Comparison of ENCODE assay signal across 8 cellular contexts in genomic region chr15:66704019-66704782, GRCh38. TPM values are rescaled to one million over a fixed set of nuclear protein-coding genes. Genes with fewer than 3 reads are reported as not detected.
A peak's percentile ranks its signal among the peaks of the same experiment; 100 is the strongest.
DNase-seq lines count a peak whose midpoint lies in the region; ATAC-seq lines count a peak whose summit lies in the region.

No MANE protein-coding gene starts in this region.

- H3K9me3 ChIP-seq in iPS-18a (ENCODE audit: control insufficient read depth, low read depth, low read length): no peaks in the 10 kb centered on the region

- H3K36me3 ChIP-seq in iPS-18a (ENCODE audit: control insufficient read depth, low read depth, low read length): no peaks in the 10 kb centered on the region

- peak overlapping the region; percentile 19 for H3K27ac Mint-ChIP-seq in activated CD4-positive, alpha-beta memory T cell treated with anti-CD3 and anti-CD28 coated beads, Interleukin-2, amount 10 ng/mL, durations not matched to agents 7 days and 5 days
- H3K27ac Mint-ChIP-seq in stimulated activated memory B cell treated with anti-CD40 and anti-IgM and Interleukin-4, amounts not matched to agents 10 μg/mL and 1 μg/mL and 100 μg/mL, for 72 hours: no peak overlapping the region

- H3K4me3 Mint-ChIP-seq in activated CD4-positive, alpha-beta memory T cell treated with anti-CD3 and anti-CD28 coated beads, Interleukin-2, amount 10 ng/mL, durations not matched to agents 7 days and 5 days: peak overlapping the region; percentile 61
- peak overlapping the region; percentile 24 for H3K4me3 Mint-ChIP-seq in stimulated activated memory B cell treated with anti-CD40 and anti-IgM and Interleukin-4, amounts not matched to agents 10 μg/mL and 1 μg/mL and 100 μg/mL, for 72 hours

- POLR2A ChIA-PET in activated CD4-positive, alpha-beta memory T cell treated with anti-CD3 and anti-CD28 coated beads, Interleukin-2, amount 10 ng/mL, durations not matched to agents 7 days and 5 days (lab: Charles Lee): interaction anchor here (1.8 to 6.4 kb wide), 2 partner anchors 10 to 16 kb away, joined by 5 to 37 read pairs; no protein-coding TSS in a partner anchor

- no peaks in the 10 kb centered on the region for H3K9me3 Mint-ChIP-seq in activated CD4-positive, alpha-beta memory T cell treated with anti-CD3 and anti-CD28 coated beads, Interleukin-2, amount 10 ng/mL, durations not matched to agents 7 days and 5 days
- H3K9me3 Mint-ChIP-seq in stimulated activated memory B cell treated with anti-CD40 and anti-IgM and Interleukin-4, amounts not matched to agents 10 μg/mL and 1 μg/mL and 100 μg/mL, for 72 hours: no peaks in the 10 kb centered on the region

- DNase-seq in NCI-H748 treated with DMSO at 0.1 percent for 48 hours (lab: John Stamatoyannopoulos, UW) (peak; percentile 1), NCI-H748 (lab: John Stamatoyannopoulos, UW; ENCODE audit: unreplicated experiment) (no peak), substantia nigra (lab: John Stamatoyannopoulos, UW) (no peak)
- no peak for DNase-seq in activated CD4-positive, alpha-beta memory T cell treated with anti-CD3 and anti-CD28 coated beads, Interleukin-2, amount 10 ng/mL, durations not matched to agents 7 days and 5 days

- H3K4me1 Mint-ChIP-seq in activated CD4-positive, alpha-beta memory T cell treated with anti-CD3 and anti-CD28 coated beads, Interleukin-2, amount 10 ng/mL, durations not matched to agents 7 days and 5 days: peaks cover 21% of the 10 kb centered on the region
- peaks cover 23% of the 10 kb centered on the region for H3K4me1 Mint-ChIP-seq in stimulated activated memory B cell treated with anti-CD40 and anti-IgM and Interleukin-4, amounts not matched to agents 10 μg/mL and 1 μg/mL and 100 μg/mL, for 72 hours

- peaks cover 24% of the 10 kb centered on the region for H3K4me1 ChIP-seq in iPS-18a (ENCODE audit: control insufficient read depth, low read depth, low read length)

- CTCF ChIA-PET in activated CD4-positive, alpha-beta memory T cell treated with anti-CD3 and anti-CD28 coated beads, Interleukin-2, amount 10 ng/mL, durations not matched to agents 7 days and 5 days (lab: Charles Lee): interaction anchor here (1.5 to 5.2 kb wide), 2 partner anchors 16 to 148 kb away, joined by 8 to 22 read pairs; no protein-coding TSS in a partner anchor

- H3K27me3 Mint-ChIP-seq in activated CD4-positive, alpha-beta memory T cell treated with anti-CD3 and anti-CD28 coated beads, Interleukin-2, amount 10 ng/mL, durations not matched to agents 7 days and 5 days: peaks cover 28% of the 10 kb centered on the region
- peaks cover 21% of the 10 kb centered on the region for H3K27me3 Mint-ChIP-seq in stimulated activated memory B cell treated with anti-CD40 and anti-IgM and Interleukin-4, amounts not matched to agents 10 μg/mL and 1 μg/mL and 100 μg/mL, for 72 hours

- H3K27me3 ChIP-seq in iPS-18a (ENCODE audit: control insufficient read depth, insufficient read depth, low read length): peaks cover 54% of the 10 kb centered on the region

- H3K9ac ChIP-seq in iPS-18a (ENCODE audit: low read length): no peak overlapping the region

- H3K27ac ChIP-seq in iPS-18a (ENCODE audit: low read length) (no peak overlapping the region), substantia nigra (ENCODE audit: low read depth, low read length, poor library complexity, severe bottlenecking) (no peak overlapping the region)

- no peaks in the 10 kb centered on the region for H3K36me3 Mint-ChIP-seq in activated CD4-positive, alpha-beta memory T cell treated with anti-CD3 and anti-CD28 coated beads, Interleukin-2, amount 10 ng/mL, durations not matched to agents 7 days and 5 days (ENCODE audit: low read depth)
- H3K36me3 Mint-ChIP-seq in stimulated activated memory B cell treated with anti-CD40 and anti-IgM and Interleukin-4, amounts not matched to agents 10 μg/mL and 1 μg/mL and 100 μg/mL, for 72 hours: no peaks in the 10 kb centered on the region

- no peak for ATAC-seq in stimulated activated memory B cell treated with anti-CD40 and anti-IgM and Interleukin-4, amounts not matched to agents 10 μg/mL and 1 μg/mL and 100 μg/mL, for 72 hours
- ATAC-seq in GM19035 (IDR thresholded peaks at IDR 0.05; ENCODE audit: unreplicated experiment) (no peak), HG02798 (IDR thresholded peaks at IDR 0.05; ENCODE audit: poor library complexity, unreplicated experiment) (no peak)

- H3K4me3 ChIP-seq in iPS-18a (ENCODE audit: low read length): peak overlapping the region; percentile 54

RNA-seq across cellular contexts. Expression of gene SMAD6, which starts 2.2 kb away (rescaled TPM):
- under 1 TPM; 0.53 to 0.58 TPM for total RNA-seq in activated CD4-positive, alpha-beta memory T cell treated with anti-CD3 and anti-CD28 coated beads, Interleukin-2, amount 10 ng/mL, durations not matched to agents 7 days and 5 days
